12 cellular contexts compared by ENCODE assay signal in the genomic region with DNA sequence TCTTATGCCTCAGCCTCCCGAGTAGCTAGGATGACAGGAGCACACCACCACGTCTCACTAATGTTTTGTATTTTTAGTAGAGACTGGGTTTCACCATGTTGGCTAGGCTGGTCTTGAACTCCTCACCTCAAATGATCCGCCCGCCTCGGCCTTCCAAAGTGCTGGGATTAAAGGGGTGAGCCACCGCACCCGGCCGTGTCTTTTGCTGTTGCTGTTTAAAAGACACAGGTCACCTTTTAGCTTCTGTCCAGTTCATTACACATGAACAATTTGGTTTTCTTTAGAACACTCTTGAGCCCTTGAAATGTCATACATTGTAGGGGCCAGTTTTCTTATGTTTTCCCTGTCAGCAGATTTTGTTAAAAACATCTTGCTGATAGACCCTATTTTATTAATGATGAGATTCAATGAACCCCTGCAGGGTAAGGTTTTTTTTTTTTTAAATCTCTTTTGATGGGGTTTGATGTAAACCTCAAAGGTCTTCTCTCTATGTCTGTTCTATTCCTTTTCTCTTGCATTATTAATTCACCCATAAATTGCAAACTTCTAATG.
DNase-seq lines count a peak whose midpoint lies in the region; ATAC-seq, FAIRE-seq and TF ChIP-seq lines count a peak whose summit lies in the region.
"Had no signal": no experiment of that assay in that cellular context is flagged by ENCODE, and none has a peak within 500 bp of the region (broad histone marks: within the 10 kb centered on the region; RNA-seq: fewer than 3 reads in every experiment).

No MANE protein-coding gene starts in this region.

- H3K27me3 ChIP-seq in HCT116 (ENCODE audit: insufficient read depth, low read length), result no peaks in the 10 kb centered on the region
- no peaks in the 10 kb centered on the region for H3K27me3 ChIP-seq in K562 (ENCODE audit: control insufficient read depth in 2 of 2, insufficient read depth in 2 of 2, low read length in 2 of 2)
- no peaks in the 10 kb centered on the region for H3K27me3 ChIP-seq in mesendoderm (ENCODE audit: insufficient read depth, low read length, poor library complexity)

- H3K4me3 ChIP-seq in HCT116 (replicated peaks in 1 of 2; ENCODE audit: low read depth in 1 of 2, low read length in 2 of 2), result no peak overlapping the region
- H3K4me3 ChIP-seq in K562, result no peak overlapping the region
- no peak overlapping the region for H3K4me3 ChIP-seq in mesendoderm (ENCODE audit: low read length)
- H3K4me3 ChIP-seq: lung had no signal

- H4K5ac ChIP-seq in mesendoderm (ENCODE audit: low read length), result no peak overlapping the region

- H3K9me3 ChIP-seq in HCT116 (ENCODE audit: control insufficient read depth in 1 of 2, insufficient read depth in 1 of 2, low read depth in 1 of 2, low read length in 2 of 2), result no peaks in the 10 kb centered on the region
- H3K9me3 ChIP-seq in K562 (replicated peaks; ENCODE audit: control insufficient read depth, insufficient read depth, low read depth, low read length), result no peaks in the 10 kb centered on the region

- no peak for TF ChIP-seq EP300 in K562 (IDR thresholded peaks at IDR 0.05; ENCODE audit: low read length)

- no peak overlapping the region for H3K56ac ChIP-seq in mesendoderm (ENCODE audit: low read length)

- H2AK5ac ChIP-seq in mesendoderm (ENCODE audit: low read length), result no peak overlapping the region

- H3K4me3 Mint-ChIP-seq in stimulated activated memory B cell treated with anti-CD40 and anti-IgM and Interleukin-4, amounts not matched to agents 10 μg/mL and 1 μg/mL and 100 μg/mL, for 72 hours, result no peak overlapping the region
- H3K4me3 Mint-ChIP-seq in T-cell, result peak overlapping the region in 1 of 3 donors; percentile 13
- H3K4me3 Mint-ChIP-seq: stimulated activated naive CD8-positive, alpha-beta T cell treated with anti-CD3 and anti-CD28 coated beads, Interleukin-15, Interleukin-2, amounts not matched to agents 100 ng/mL and 50 ng/mL, for 24 hours had no signal

- intact Hi-C loops in HCT116 (cut with micrococcal nuclease) (loop anchor here (10.0 kb wide), 1 partner anchor 677 kb away; no protein-coding TSS in a partner anchor), K562 (cut with micrococcal nuclease) (loop anchor here (10.0 kb wide), 1 partner anchor 153 kb away; no protein-coding TSS in a partner anchor)

- no peaks in the 10 kb centered on the region for H3K9me1 ChIP-seq in K562 (ENCODE audit: control insufficient read depth, insufficient read depth, low read length)

- 71% methylated on average over 8 of the region's 8 CpGs for WGBS in K562 (ENCODE audit: insufficient coverage, low coverage, missing lambda C conversion rate)
- no CpG with 5 or more reads among the region's 8 CpGs for whole genome bisulfite sequencing in mesendoderm (ENCODE audit: extremely low coverage, insufficient coverage, low lambda C conversion rate)

- FAIRE-seq in K562 (lab: Jason Lieb, UNC), result no peak
- FAIRE-seq: small intestine had no signal

- H2AFZ ChIP-seq in HCT116 (ENCODE audit: low read depth, low read length, poor library complexity, severe bottlenecking) (no peak overlapping the region), K562 (ENCODE audit: low read depth, low read length) (peak overlapping the region; percentile 80; the same call in 1 of the 2 replicates)

- H3K27ac Mint-ChIP-seq in stimulated activated memory B cell treated with anti-CD40 and anti-IgM and Interleukin-4, amounts not matched to agents 10 μg/mL and 1 μg/mL and 100 μg/mL, for 72 hours, result peak overlapping the region; percentile 26
- H3K27ac Mint-ChIP-seq in T-cell, result peak overlapping the region in 1 of 2 donors; percentile 73
- H3K27ac Mint-ChIP-seq: stimulated activated naive CD8-positive, alpha-beta T cell treated with anti-CD3 and anti-CD28 coated beads, Interleukin-15, Interleukin-2, amounts not matched to agents 100 ng/mL and 50 ng/mL, for 24 hours had no signal

- no peak overlapping the region for H2BK5ac ChIP-seq in mesendoderm (ENCODE audit: low read length)

- RAD21 ChIA-PET in HCT116 (lab: Charles Lee; ENCODE audit: low non-redundant PET in 1 of 2, low total read pairs in 2 of 2, uncharacterized antibody in 2 of 2, unreplicated experiment in 2 of 2), result no interaction called here

- POLR2A ChIA-PET in HCT116 (lab: Charles Lee) (no interaction called here), K562 (lab: Yijun Ruan, JAX) (interaction anchor here (1.2 kb wide), 1 partner anchor 66 kb away, joined by 3 read pairs; no protein-coding TSS in a partner anchor), T-cell (lab: Charles Lee) (interaction anchor here in 1 of 2 donors (0.6 kb wide), 2 partner anchors 16 to 64 kb away, joined by 3 to 5 read pairs; no protein-coding TSS in a partner anchor)

- no peaks in the 10 kb centered on the region for H3K9me2 ChIP-seq in HCT116 (ENCODE audit: insufficient read depth)

- H3K79me1 ChIP-seq in mesendoderm (ENCODE audit: low read length), result no peaks in the 10 kb centered on the region

- TF ChIP-seq POLR2A in HCT116 (IDR thresholded peaks at IDR 0.05; ENCODE audit: borderline replicate concordance, extremely low read depth, insufficient read depth, insufficient read length), result no peak
- no peak for TF ChIP-seq POLR2A in K562 (conservative IDR thresholded peaks at IDR 0.05)

- no peaks in the 10 kb centered on the region for H3K27me3 Mint-ChIP-seq in stimulated activated memory B cell treated with anti-CD40 and anti-IgM and Interleukin-4, amounts not matched to agents 10 μg/mL and 1 μg/mL and 100 μg/mL, for 72 hours
- H3K27me3 Mint-ChIP-seq in T-cell, result no peaks in the 10 kb centered on the region
- H3K27me3 Mint-ChIP-seq: stimulated activated naive CD8-positive, alpha-beta T cell treated with anti-CD3 and anti-CD28 coated beads, Interleukin-15, Interleukin-2, amounts not matched to agents 100 ng/mL and 50 ng/mL, for 24 hours had no signal

- ATAC-seq in HCT116, result no peak
- no peak for ATAC-seq in K562
- no peak for ATAC-seq in stimulated activated memory B cell treated with anti-CD40 and anti-IgM and Interleukin-4, amounts not matched to agents 10 μg/mL and 1 μg/mL and 100 μg/mL, for 72 hours
- no peak for ATAC-seq in T-cell (replicated peaks in 1 of 4)

- H3K27ac ChIP-seq in HCT116 (ENCODE audit: low read depth, low read length) (no peak overlapping the region), K562 (ENCODE audit: extremely low read depth, low read depth, low read length) (no peak overlapping the region), mesendoderm (ENCODE audit: low read depth, low read length) (no peak overlapping the region)
- H3K27ac ChIP-seq: epithelial cell of prostate had no signal

- H3K79me2 ChIP-seq in HCT116 (ENCODE audit: insufficient read depth, low read length) (no peaks in the 10 kb centered on the region), K562 (ENCODE audit: control insufficient read depth, insufficient read depth, low read length) (no peaks in the 10 kb centered on the region), mesendoderm (ENCODE audit: control insufficient read depth, insufficient read depth, low read length) (no peaks in the 10 kb centered on the region)

- no peaks in the 10 kb centered on the region for H3K4me1 Mint-ChIP-seq in stimulated activated memory B cell treated with anti-CD40 and anti-IgM and Interleukin-4, amounts not matched to agents 10 μg/mL and 1 μg/mL and 100 μg/mL, for 72 hours
- H3K4me1 Mint-ChIP-seq in T-cell, result peaks cover 12 to 20% (median 17%) of the 10 kb centered on the region in 3 donors

- H3K4me1 ChIP-seq in HCT116 (ENCODE audit: control insufficient read depth in 1 of 2, insufficient read depth in 2 of 2, low read length in 2 of 2) (peaks cover 8 to 19% of the 10 kb centered on the region in 2 experiments), K562 (replicated peaks in 1 of 2; ENCODE audit: control insufficient read depth in 2 of 2, insufficient read depth in 2 of 2, low read length in 2 of 2) (peaks cover 0 to 21% of the 10 kb centered on the region in 2 experiments; a peak in 4 of 5 replicates), mesendoderm (ENCODE audit: control insufficient read depth, low read depth, low read length) (no peaks in the 10 kb centered on the region)

- no peaks in the 10 kb centered on the region for H3K9me3 Mint-ChIP-seq in stimulated activated memory B cell treated with anti-CD40 and anti-IgM and Interleukin-4, amounts not matched to agents 10 μg/mL and 1 μg/mL and 100 μg/mL, for 72 hours
- H3K9me3 Mint-ChIP-seq in T-cell, result no peaks in the 10 kb centered on the region
- H3K9me3 Mint-ChIP-seq: stimulated activated naive CD8-positive, alpha-beta T cell treated with anti-CD3 and anti-CD28 coated beads, Interleukin-15, Interleukin-2, amounts not matched to agents 100 ng/mL and 50 ng/mL, for 24 hours had no signal

- BruUV-seq in HCT116 (replicated peaks; lab: Mats Ljungman, UMichigan) (no TSS peak), K562 (replicated peaks; lab: Mats Ljungman, UMichigan) (no TSS peak)

- peaks cover 5% of the 10 kb centered on the region for H3K36me3 Mint-ChIP-seq in stimulated activated memory B cell treated with anti-CD40 and anti-IgM and Interleukin-4, amounts not matched to agents 10 μg/mL and 1 μg/mL and 100 μg/mL, for 72 hours
- no peaks in the 10 kb centered on the region for H3K36me3 Mint-ChIP-seq in T-cell

- peak overlapping the region; percentile 39 for H3K18ac ChIP-seq in mesendoderm (ENCODE audit: low read length)

- CTCF ChIA-PET in HCT116 (lab: Charles Lee) (no interaction called here), K562 (lab: Yijun Ruan, JAX; ENCODE audit: low intra/inter-chr PET ratio) (interaction anchor here (0.6 to 7.5 kb wide), 5 partner anchors 9 to 248 kb away, joined by 3 to 80 read pairs (median 13); no protein-coding TSS in a partner anchor), T-cell (lab: Charles Lee) (interaction anchor here (0.6 to 2.0 kb wide), 5 partner anchors 26 to 167 kb away, joined by 3 to 14 read pairs (median 4); no protein-coding TSS in a partner anchor)

- no peak overlapping the region for H2BK120ac ChIP-seq in mesendoderm (ENCODE audit: low read depth, low read length)

- no peaks in the 10 kb centered on the region for H4K20me1 ChIP-seq in HCT116 (ENCODE audit: insufficient read depth)
- H4K20me1 ChIP-seq in K562 (replicated peaks; ENCODE audit: control insufficient read depth, insufficient read depth, low read length), result no peaks in the 10 kb centered on the region

- H3K4ac ChIP-seq in mesendoderm (ENCODE audit: low read depth, low read length), result no peak overlapping the region

- in situ Hi-C loops in K562 (cut with MboI), result loop anchor here (5.0 to 10.0 kb wide), 5 partner anchors 69 to 423 kb away; a partner anchor contains a TSS

- TF ChIP-seq RAD21 in HCT116 (IDR thresholded peaks at IDR 0.05; ENCODE audit: low read depth) (no peak), K562 (CRISPR knock-in tag; conservative IDR thresholded peaks at IDR 0.05 in 1 of 2, IDR thresholded peaks at IDR 0.05 in 1 of 2) (no peak)

- H3K36me3 ChIP-seq in HCT116 (ENCODE audit: control insufficient read depth in 1 of 2, insufficient read depth in 2 of 2, low read length in 2 of 2) (no peaks in the 10 kb centered on the region), K562 (ENCODE audit: control insufficient read depth, insufficient read depth, low read length) (peaks cover 22% of the 10 kb centered on the region), mesendoderm (ENCODE audit: control insufficient read depth, insufficient read depth, low read length) (no peaks in the 10 kb centered on the region)

- DNase-seq in HCT116 (ENCODE audit: low read depth, low spot score) (no peak), K562 (ENCODE audit: extremely low read depth in 1 of 4, low spot score in 3 of 4) (no peak), mesendoderm (no peak), T-cell (no peak), NCI-H1930 (lab: John Stamatoyannopoulos, UW) (no peak)
- DNase-seq in effector CD8-positive, alpha-beta T cell (lab: John Stamatoyannopoulos, UW), result no peak
- DNase-seq in stimulated activated naive CD4-positive, alpha-beta T cell treated with Interleukin-2 at 50 U/mL for 16 hours (lab: John Stamatoyannopoulos, UW), result no peak

- H3K4me2 ChIP-seq in HCT116 (ENCODE audit: low read length) (peak overlapping the region; percentile 34; the same call in 1 of the 2 replicates), K562 (ENCODE audit: insufficient read depth, low read length) (peak overlapping the region; percentile 23; the same call in 1 of the 2 replicates), mesendoderm (ENCODE audit: low read length) (no peak overlapping the region)

- no peak overlapping the region for H3K23ac ChIP-seq in mesendoderm (ENCODE audit: low read length)

- no peak overlapping the region for H4K8ac ChIP-seq in mesendoderm (ENCODE audit: low read depth, low read length)

- H2BK15ac ChIP-seq in mesendoderm (replicated peaks; ENCODE audit: low read depth), result no peak overlapping the region

- no peak for TF ChIP-seq CTCF in HCT116 (IDR thresholded peaks at IDR 0.05 in 2 of 3, conservative IDR thresholded peaks at IDR 0.05 in 1 of 3; ENCODE audit: borderline replicate concordance in 1 of 3, insufficient read depth in 1 of 3, low read depth in 2 of 3, low read length in 2 of 3)
- no peak for TF ChIP-seq CTCF in K562 (IDR thresholded peaks at IDR 0.05 in 2 of 3, conservative IDR thresholded peaks at IDR 0.05 in 1 of 3; ENCODE audit: insufficient read depth in 2 of 3, low read depth in 1 of 3, low read length in 3 of 3)

- H3K9ac ChIP-seq in HCT116 (ENCODE audit: low read length) (no peak overlapping the region), K562 (ENCODE audit: insufficient read depth in 1 of 2, low read depth in 2 of 2, low read length in 2 of 2) (no peak overlapping the region), mesendoderm (ENCODE audit: low read length) (no peak overlapping the region)
